ENCODE assay signal across 9 cellular contexts in the genomic region with DNA sequence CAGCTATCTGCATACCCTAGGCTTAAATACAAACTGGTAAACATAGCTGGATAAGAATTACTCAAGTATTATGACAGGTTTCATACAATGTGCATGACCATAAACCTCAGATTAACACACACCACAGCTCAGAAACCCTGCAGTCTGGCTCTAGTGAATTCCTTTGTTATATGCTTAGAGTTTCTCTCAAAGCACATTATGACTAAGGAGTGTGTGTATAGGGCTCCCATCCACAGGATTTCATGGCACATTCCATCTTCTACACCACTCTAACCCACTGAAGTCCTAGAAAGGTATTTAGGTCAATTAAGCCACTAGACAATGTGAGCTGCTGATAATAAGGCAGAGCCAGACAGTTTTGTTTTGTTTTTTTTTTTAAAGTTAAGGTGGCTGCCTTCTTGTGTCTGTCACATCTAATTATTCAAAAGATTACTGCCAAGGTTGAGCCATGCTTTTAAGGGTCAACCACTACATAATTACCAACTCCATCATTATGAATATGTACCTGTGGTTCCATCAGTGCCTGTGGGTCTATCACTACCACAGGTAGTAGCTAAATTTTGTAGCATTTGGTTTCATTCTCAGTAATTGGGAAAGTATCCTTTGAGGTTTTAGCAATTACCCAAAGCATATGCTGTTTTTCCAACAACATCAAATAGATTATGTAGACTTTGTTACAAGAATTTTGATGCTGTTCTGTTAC.
DNase-seq lines count a peak whose midpoint lies in the region; ATAC-seq and TF ChIP-seq lines count a peak whose summit lies in the region.
"Had no signal": no experiment of that assay in that cellular context is flagged by ENCODE, and none has a peak within 500 bp of the region (broad histone marks: within the 10 kb centered on the region; RNA-seq: fewer than 3 reads in every experiment).

No MANE protein-coding gene starts in this region.

- peaks cover 0 to 8% of the 10 kb centered on the region in 2 donors for H3K9me3 ChIP-seq in breast epithelium
- H3K9me3 ChIP-seq in upper lobe of right lung: no peaks in the 10 kb centered on the region
- H3K9me3 ChIP-seq in spleen: peaks cover 0 to 24% (median 20%) of the 10 kb centered on the region in 8 donors

- H3K9me3 Mint-ChIP-seq in MCF 10A (ENCODE audit: unreplicated experiment) (peaks cover 13% of the 10 kb centered on the region), endothelial cell (ENCODE audit: unreplicated experiment) (no peaks in the 10 kb centered on the region)

- ATAC-seq in HG03442 (IDR thresholded peaks at IDR 0.05; ENCODE audit: unreplicated experiment) (peak; percentile 67), upper lobe of right lung (peak; percentile 96)

- no peak overlapping the region for H3K27ac ChIP-seq in breast epithelium
- no peak overlapping the region for H3K27ac ChIP-seq in upper lobe of right lung
- H3K27ac ChIP-seq in spleen: no peak overlapping the region

- H3K36me3 ChIP-seq in breast epithelium (no peaks in the 10 kb centered on the region), upper lobe of right lung (no peaks in the 10 kb centered on the region), spleen (no peaks in the 10 kb centered on the region)

- peak; percentile 14 for DNase-seq in MCF 10A (ENCODE audit: unreplicated experiment)
- DNase-seq in breast epithelium (ENCODE audit: low spot score in 2 of 2): no peak
- DNase-seq in epithelial cell of proximal tubule (ENCODE audit: low read depth): peak; percentile 69
- no peak for DNase-seq in upper lobe of right lung
- no peak for DNase-seq in AML-193 (lab: John Stamatoyannopoulos, UW)
- DNase-seq in spleen: no peak
- DNase-seq in endothelial cell (ENCODE audit: low spot score): no peak

- intact Hi-C loops in MCF 10A (cut with micrococcal nuclease) (no loop called here), breast epithelium (cut with DNase I; ENCODE audit: low total_unique reads) (no loop called here), upper lobe of right lung (cut with DNase I) (no loop called here), spleen (cut with DNase I; ENCODE audit: low total_unique reads) (no loop called here)

- no peak overlapping the region for H3K27ac Mint-ChIP-seq in MCF 10A (ENCODE audit: low read depth, unreplicated experiment)
- no peak overlapping the region for H3K27ac Mint-ChIP-seq in endothelial cell (ENCODE audit: unreplicated experiment)

- BruUV-seq in MCF 10A (replicated peaks; lab: Mats Ljungman, UMichigan): no TSS peak

- no peak overlapping the region for H3K4me3 Mint-ChIP-seq in MCF 10A (ENCODE audit: unreplicated experiment)
- H3K4me3 Mint-ChIP-seq in endothelial cell (ENCODE audit: unreplicated experiment): no peak overlapping the region

- H3K4me1 Mint-ChIP-seq in MCF 10A (ENCODE audit: insufficient read depth, unreplicated experiment) (peaks cover 6% of the 10 kb centered on the region), endothelial cell (ENCODE audit: unreplicated experiment) (peaks cover 13% of the 10 kb centered on the region)

- peaks cover 18% of the 10 kb centered on the region for H3K36me3 Mint-ChIP-seq in MCF 10A (ENCODE audit: insufficient read depth, unreplicated experiment)
- no peaks in the 10 kb centered on the region for H3K36me3 Mint-ChIP-seq in endothelial cell (ENCODE audit: low read depth, unreplicated experiment)

- TF ChIP-seq POLR2A in breast epithelium (IDR thresholded peaks at IDR 0.05) (no peak), spleen (IDR thresholded peaks at IDR 0.05) (no peak)

- no peak for TF ChIP-seq CTCF in MCF 10A (IDR thresholded peaks at IDR 0.05; ENCODE audit: unreplicated experiment)
- no peak for TF ChIP-seq CTCF in breast epithelium (IDR thresholded peaks at IDR 0.05)
- no peak for TF ChIP-seq CTCF in epithelial cell of proximal tubule (conservative IDR thresholded peaks at IDR 0.05; ENCODE audit: low read depth, low read length)
- TF ChIP-seq CTCF in upper lobe of right lung (IDR thresholded peaks at IDR 0.05): no peak
- TF ChIP-seq CTCF in spleen (IDR thresholded peaks at IDR 0.05 in 8 of 11, conservative IDR thresholded peaks at IDR 0.05 in 3 of 11): no peak
- TF ChIP-seq CTCF in endothelial cell (IDR thresholded peaks at IDR 0.05; ENCODE audit: unreplicated experiment): no peak

- H3K4me1 ChIP-seq in breast epithelium: no peaks in the 10 kb centered on the region
- no peaks in the 10 kb centered on the region for H3K4me1 ChIP-seq in upper lobe of right lung
- no peaks in the 10 kb centered on the region for H3K4me1 ChIP-seq in spleen

- H3K27me3 Mint-ChIP-seq in MCF 10A (ENCODE audit: insufficient read depth, unreplicated experiment) (no peaks in the 10 kb centered on the region), endothelial cell (ENCODE audit: unreplicated experiment) (no peaks in the 10 kb centered on the region)
- H3K27me3 Mint-ChIP-seq: IgD-negative memory B cell had no signal

- H3K27me3 ChIP-seq in breast epithelium: no peaks in the 10 kb centered on the region
- H3K27me3 ChIP-seq in upper lobe of right lung: no peaks in the 10 kb centered on the region
- H3K27me3 ChIP-seq in spleen (replicated peaks in 1 of 7): no peaks in the 10 kb centered on the region

- POLR2A ChIA-PET in MCF 10A (lab: Yijun Ruan, JAX): interaction anchor here (0.6 to 1.4 kb wide), 5 partner anchors 15 to 1262 kb away, joined by 3 to 5 read pairs (median 4); no protein-coding TSS in a partner anchor

- no peak overlapping the region for H3K4me3 ChIP-seq in breast epithelium
- H3K4me3 ChIP-seq in epithelial cell of proximal tubule (ENCODE audit: low read depth, low read length): no peak overlapping the region
- no peak overlapping the region for H3K4me3 ChIP-seq in upper lobe of right lung
- no peak overlapping the region for H3K4me3 ChIP-seq in spleen

- CTCF ChIA-PET in MCF 10A (lab: Yijun Ruan, JAX): interaction anchor here (0.5 to 0.6 kb wide), 5 partner anchors 23 to 388 kb away, joined by 3 to 7 read pairs (median 4); no protein-coding TSS in a partner anchor

Comparison
In these comparisons a context has a peak if more than half of its experiments do, and no peak if none do; other contexts are left out.
1. DNase-seq: peak in MCF 10A (single experiment) and epithelial cell of proximal tubule (single experiment); none in breast epithelium (0 of 2), upper lobe of right lung (single experiment), AML-193 (0 of 2), spleen (single experiment) and endothelial cell (single experiment).